11 cellular contexts compared by ENCODE assay signal in the genomic region with DNA sequence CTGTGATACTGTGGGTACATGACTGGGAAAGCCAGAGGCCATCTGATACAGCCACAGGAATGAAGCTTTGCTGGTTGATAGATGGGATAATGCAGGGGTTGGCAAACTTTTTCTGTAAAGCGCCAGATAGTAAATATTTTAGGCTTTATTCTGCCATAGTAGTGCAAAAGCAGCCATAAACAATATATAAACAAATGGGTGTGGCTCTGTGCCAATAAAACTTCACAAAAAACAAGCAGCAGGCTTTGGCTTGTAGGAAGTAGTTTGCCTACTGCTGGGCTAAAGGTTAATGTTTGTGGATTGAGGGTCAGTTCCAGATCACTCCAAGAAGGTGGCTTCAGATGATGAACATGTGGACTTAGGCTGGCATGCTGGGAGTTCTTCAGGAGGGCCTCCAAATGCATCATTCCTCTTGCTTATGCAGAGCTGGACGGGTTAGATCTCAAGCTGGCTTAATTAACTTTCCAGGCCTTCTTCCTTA.
A peak's percentile ranks its signal among the peaks of the same experiment; 100 is the strongest.
DNase-seq lines count a peak whose midpoint lies in the region; ATAC-seq and TF ChIP-seq lines count a peak whose summit lies in the region.
"Had no signal": no experiment of that assay in that cellular context is flagged by ENCODE, and none has a peak within 500 bp of the region (broad histone marks: within the 10 kb centered on the region; RNA-seq: fewer than 3 reads in every experiment).

No MANE protein-coding gene starts in this region.

- no peak for TF ChIP-seq CTCF in AG10803 (conservative IDR thresholded peaks at IDR 0.05; ENCODE audit: low read length)

- H3K4me1 Mint-ChIP-seq in activated T-helper 1 cell treated with anti-CD3 and anti-CD28 coated beads, Interleukin-12 subunit alpha, Interleukin-12 subunit beta, Interleukin-2, Interleukin-4 antibody, amounts not matched to agents 30 ng/mL and 10 ng/mL and 1 ng/mL, durations not matched to agents 14 hours and 24 hours and 36 hours (ENCODE audit: low read depth) = peaks cover 93% of the 10 kb centered on the region

- H3K27ac Mint-ChIP-seq in activated T-helper 1 cell treated with anti-CD3 and anti-CD28 coated beads, Interleukin-12 subunit alpha, Interleukin-12 subunit beta, Interleukin-2, Interleukin-4 antibody, amounts not matched to agents 30 ng/mL and 10 ng/mL and 1 ng/mL, durations not matched to agents 14 hours and 24 hours and 36 hours = peak overlapping the region; percentile 92

- H3K36me3 Mint-ChIP-seq in activated T-helper 1 cell treated with anti-CD3 and anti-CD28 coated beads, Interleukin-12 subunit alpha, Interleukin-12 subunit beta, Interleukin-2, Interleukin-4 antibody, amounts not matched to agents 30 ng/mL and 10 ng/mL and 1 ng/mL, durations not matched to agents 14 hours and 24 hours and 36 hours (ENCODE audit: low read depth) = peaks cover 24% of the 10 kb centered on the region

- peaks cover 53% of the 10 kb centered on the region for H3K9me3 Mint-ChIP-seq in activated T-helper 1 cell treated with anti-CD3 and anti-CD28 coated beads, Interleukin-12 subunit alpha, Interleukin-12 subunit beta, Interleukin-2, Interleukin-4 antibody, amounts not matched to agents 30 ng/mL and 10 ng/mL and 1 ng/mL, durations not matched to agents 14 hours and 24 hours and 36 hours

- ATAC-seq in left colon = peak; percentile 69
- ATAC-seq in HG02610 (IDR thresholded peaks at IDR 0.05; ENCODE audit: unreplicated experiment) = no peak

- intact Hi-C loops in activated T-helper 1 cell treated with anti-CD3 and anti-CD28 coated beads, Interleukin-12 subunit alpha, Interleukin-12 subunit beta, Interleukin-2, Interleukin-4 antibody, amounts not matched to agents 30 ng/mL and 10 ng/mL and 1 ng/mL, durations not matched to agents 14 hours and 24 hours and 36 hours (cut with micrococcal nuclease) = loop anchor here (1.0 to 10.0 kb wide), 5 partner anchors 290 to 944 kb away; no protein-coding TSS in a partner anchor
- intact Hi-C loops in left colon (cut with DNase I, micrococcal nuclease) (no loop called here), posterior cingulate gyrus (cut with DNase I) (no loop called here)

- no peak overlapping the region for H3K4me3 ChIP-seq in AG10803 (ENCODE audit: low read length)
- H3K4me3 ChIP-seq: testis had no signal

- H3K27me3 Mint-ChIP-seq in activated T-helper 1 cell treated with anti-CD3 and anti-CD28 coated beads, Interleukin-12 subunit alpha, Interleukin-12 subunit beta, Interleukin-2, Interleukin-4 antibody, amounts not matched to agents 30 ng/mL and 10 ng/mL and 1 ng/mL, durations not matched to agents 14 hours and 24 hours and 36 hours (ENCODE audit: insufficient read depth) = peaks cover 2% of the 10 kb centered on the region

- peak overlapping the region; percentile 9 for H3K4me3 Mint-ChIP-seq in activated T-helper 1 cell treated with anti-CD3 and anti-CD28 coated beads, Interleukin-12 subunit alpha, Interleukin-12 subunit beta, Interleukin-2, Interleukin-4 antibody, amounts not matched to agents 30 ng/mL and 10 ng/mL and 1 ng/mL, durations not matched to agents 14 hours and 24 hours and 36 hours

- DNase-seq in AG10803 (ENCODE audit: low read depth) (peak; percentile 71), HCEC 1CT (peak; percentile 16), left colon (no peak), posterior cingulate gyrus (no peak), amygdala (lab: John Stamatoyannopoulos, UW) (no peak), NCI-H2029 treated with DMSO at 0.1 percent for 48 hours (lab: John Stamatoyannopoulos, UW) (no peak)
- DNase-seq in activated T-helper 1 cell treated with anti-CD3 and anti-CD28 coated beads, Interleukin-12 subunit alpha, Interleukin-12 subunit beta, Interleukin-2, Interleukin-4 antibody, amounts not matched to agents 30 ng/mL and 10 ng/mL and 1 ng/mL, durations not matched to agents 14 hours and 24 hours and 36 hours (ENCODE audit: low spot score) = no peak
- DNase-seq: COR-L47, NCI-H774 had no signal

Comparison
In these comparisons a context has a peak if more than half of its experiments do, and no peak if none do; other contexts are left out.
1. DNase-seq: peak in AG10803 (single experiment) and HCEC 1CT (single experiment); none in activated T-helper 1 cell treated with anti-CD3 and anti-CD28 coated beads, Interleukin-12 subunit alpha, Interleukin-12 subunit beta, Interleukin-2, Interleukin-4 antibody, amounts not matched to agents 30 ng/mL and 10 ng/mL and 1 ng/mL, durations not matched to agents 14 hours and 24 hours and 36 hours (single experiment), left colon (0 of 2), posterior cingulate gyrus (0 of 10), amygdala (0 of 56) and NCI-H2029 treated with DMSO at 0.1 percent for 48 hours (single experiment).